ENCODE assay signal across 2 cellular contexts in the genomic region with DNA sequence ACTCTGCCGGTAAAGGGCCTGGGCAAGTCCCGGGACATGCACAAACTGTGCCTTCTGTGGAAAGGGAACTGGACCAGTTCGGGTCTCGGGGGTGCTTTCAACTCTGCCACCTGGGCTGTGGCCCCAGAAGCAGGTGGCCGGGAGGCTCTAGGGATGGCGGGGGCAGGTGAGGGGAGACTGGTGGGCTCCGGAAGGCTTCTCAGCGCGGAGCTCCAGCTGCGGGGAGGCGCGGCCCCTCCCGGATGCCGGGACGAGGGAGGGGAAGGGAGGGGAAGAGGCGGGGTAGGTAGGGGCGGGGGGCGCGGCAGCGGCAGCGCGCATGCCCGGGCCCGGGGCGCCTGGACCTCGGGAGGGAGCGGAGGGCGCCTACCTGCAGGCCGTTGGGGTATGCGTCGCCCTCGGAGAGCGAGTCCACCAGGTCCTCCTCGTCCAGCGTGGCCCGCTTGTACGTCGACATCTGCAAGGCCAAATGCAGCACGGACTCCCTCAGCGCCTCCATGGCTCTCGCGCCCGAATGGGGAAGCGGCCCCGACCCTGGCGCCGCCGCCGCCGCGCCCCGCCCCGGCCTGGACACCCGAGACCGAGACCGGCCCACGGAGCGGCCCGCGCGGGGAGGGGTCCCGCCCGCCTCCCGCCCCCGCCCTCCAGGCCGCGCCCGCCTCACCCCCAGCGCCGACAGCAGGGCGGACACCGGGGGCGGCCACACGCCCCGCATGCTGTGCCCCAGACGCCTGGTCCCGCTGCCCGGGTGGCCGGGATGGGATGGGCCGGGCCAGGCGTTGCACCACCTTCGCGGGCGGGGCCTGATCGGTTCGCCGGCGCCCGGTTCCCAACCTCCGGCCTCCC.
A peak's percentile ranks its signal among the peaks of the same experiment; 100 is the strongest.
TF ChIP-seq lines count a peak whose summit lies in the region.

A gene (minus strand): TSS at position 764 of the 846 bp plus-strand sequence. CDS start 49 bp downstream, at position 715.

TF ChIP-seq in A549, 52 proteins besides CTCF, POLR2A, EP300 and RAD21:
- TF ChIP-seq, protein P1, sequence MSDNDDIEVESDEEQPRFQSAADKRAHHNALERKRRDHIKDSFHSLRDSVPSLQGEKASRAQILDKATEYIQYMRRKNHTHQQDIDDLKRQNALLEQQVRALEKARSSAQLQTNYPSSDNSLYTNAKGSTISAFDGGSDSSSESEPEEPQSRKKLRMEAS (IDR thresholded peaks at IDR 0.05) = 0 out of 2 replicates have a peak, but pooled peaks have one; percentile 29
- TF ChIP-seq BHLHE40 (IDR thresholded peaks at IDR 0.05; ENCODE audit: low read depth, low read length) (no peak), JUN (IDR thresholded peaks at IDR 0.05) (peak in 1 of 2 experiments; percentile 45; a peak in 2 of 5 replicates), CEBPB (IDR thresholded peaks at IDR 0.05) (0 out of 4 replicates have a peak, but pooled peaks of 1 of the 2 experiments have one; percentile 9)
- TF ChIP-seq, protein P2, sequence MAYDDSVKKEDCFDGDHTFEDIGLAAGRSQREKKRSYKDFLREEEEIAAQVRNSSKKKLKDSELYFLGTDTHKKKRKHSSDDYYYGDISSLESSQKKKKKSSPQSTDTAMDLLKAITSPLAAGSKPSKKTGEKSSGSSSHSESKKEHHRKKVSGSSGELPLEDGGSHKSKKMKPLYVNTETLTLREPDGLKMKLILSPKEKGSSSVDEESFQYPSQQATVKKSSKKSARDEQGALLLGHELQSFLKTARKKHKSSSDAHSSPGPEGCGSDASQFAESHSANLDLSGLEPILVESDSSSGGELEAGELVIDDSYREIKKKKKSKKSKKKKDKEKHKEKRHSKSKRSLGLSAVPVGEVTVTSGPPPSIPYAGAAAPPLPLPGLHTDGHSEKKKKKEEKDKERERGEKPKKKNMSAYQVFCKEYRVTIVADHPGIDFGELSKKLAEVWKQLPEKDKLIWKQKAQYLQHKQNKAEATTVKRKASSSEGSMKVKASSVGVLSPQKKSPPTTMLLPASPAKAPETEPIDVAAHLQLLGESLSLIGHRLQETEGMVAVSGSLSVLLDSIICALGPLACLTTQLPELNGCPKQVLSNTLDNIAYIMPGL (CRISPR knock-in tag; IDR thresholded peaks at IDR 0.05; ENCODE audit: borderline replicate concordance) = no peak

TF ChIP-seq in HCT116, 20 proteins besides CTCF, POLR2A, EP300 and RAD21 (continued from another document):
- TF ChIP-seq POLR2AphosphoS5 (IDR thresholded peaks at IDR 0.05; ENCODE audit: low read depth, low read length) (peak; percentile 2; the same call in 1 of the 2 replicates), CBX3 (IDR thresholded peaks at IDR 0.05; ENCODE audit: low read depth) (no peak), YY1 (IDR thresholded peaks at IDR 0.05; ENCODE audit: extremely low read depth, insufficient replicate concordance, low read depth, low read length) (no peak), SIN3A (IDR thresholded peaks at IDR 0.05; ENCODE audit: low read depth) (no peak), FOSL1 (IDR thresholded peaks at IDR 0.05; ENCODE audit: low read depth) (no peak), ELF1 (IDR thresholded peaks at IDR 0.05; ENCODE audit: borderline replicate concordance, low read depth) (no peak), CEBPB (IDR thresholded peaks at IDR 0.05; ENCODE audit: low read depth) (no peak), TCF7L2 (IDR thresholded peaks at IDR 0.05; ENCODE audit: borderline replicate concordance, extremely low read depth, insufficient read depth, insufficient read length) (no peak), SRF (IDR thresholded peaks at IDR 0.05; ENCODE audit: low read depth) (no peak), SP1 (IDR thresholded peaks at IDR 0.05; ENCODE audit: low read depth) (no peak), ZFX (IDR thresholded peaks at IDR 0.05) (peak; percentile 34; the same call in 1 of the 2 replicates)
- TF ChIP-seq, protein P3, sequence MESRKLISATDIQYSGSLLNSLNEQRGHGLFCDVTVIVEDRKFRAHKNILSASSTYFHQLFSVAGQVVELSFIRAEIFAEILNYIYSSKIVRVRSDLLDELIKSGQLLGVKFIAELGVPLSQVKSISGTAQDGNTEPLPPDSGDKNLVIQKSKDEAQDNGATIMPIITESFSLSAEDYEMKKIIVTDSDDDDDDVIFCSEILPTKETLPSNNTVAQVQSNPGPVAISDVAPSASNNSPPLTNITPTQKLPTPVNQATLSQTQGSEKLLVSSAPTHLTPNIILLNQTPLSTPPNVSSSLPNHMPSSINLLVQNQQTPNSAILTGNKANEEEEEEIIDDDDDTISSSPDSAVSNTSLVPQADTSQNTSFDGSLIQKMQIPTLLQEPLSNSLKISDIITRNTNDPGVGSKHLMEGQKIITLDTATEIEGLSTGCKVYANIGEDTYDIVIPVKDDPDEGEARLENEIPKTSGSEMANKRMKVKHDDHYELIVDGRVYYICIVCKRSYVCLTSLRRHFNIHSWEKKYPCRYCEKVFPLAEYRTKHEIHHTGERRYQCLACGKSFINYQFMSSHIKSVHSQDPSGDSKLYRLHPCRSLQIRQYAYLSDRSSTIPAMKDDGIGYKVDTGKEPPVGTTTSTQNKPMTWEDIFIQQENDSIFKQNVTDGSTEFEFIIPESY (IDR thresholded peaks at IDR 0.05; ENCODE audit: extremely low read depth, insufficient replicate concordance, low read length) = no peak
- TF ChIP-seq, protein P1 (IDR thresholded peaks at IDR 0.05) = no peak; the same call in 1 of the 2 replicates
- TF ChIP-seq, protein P4, sequence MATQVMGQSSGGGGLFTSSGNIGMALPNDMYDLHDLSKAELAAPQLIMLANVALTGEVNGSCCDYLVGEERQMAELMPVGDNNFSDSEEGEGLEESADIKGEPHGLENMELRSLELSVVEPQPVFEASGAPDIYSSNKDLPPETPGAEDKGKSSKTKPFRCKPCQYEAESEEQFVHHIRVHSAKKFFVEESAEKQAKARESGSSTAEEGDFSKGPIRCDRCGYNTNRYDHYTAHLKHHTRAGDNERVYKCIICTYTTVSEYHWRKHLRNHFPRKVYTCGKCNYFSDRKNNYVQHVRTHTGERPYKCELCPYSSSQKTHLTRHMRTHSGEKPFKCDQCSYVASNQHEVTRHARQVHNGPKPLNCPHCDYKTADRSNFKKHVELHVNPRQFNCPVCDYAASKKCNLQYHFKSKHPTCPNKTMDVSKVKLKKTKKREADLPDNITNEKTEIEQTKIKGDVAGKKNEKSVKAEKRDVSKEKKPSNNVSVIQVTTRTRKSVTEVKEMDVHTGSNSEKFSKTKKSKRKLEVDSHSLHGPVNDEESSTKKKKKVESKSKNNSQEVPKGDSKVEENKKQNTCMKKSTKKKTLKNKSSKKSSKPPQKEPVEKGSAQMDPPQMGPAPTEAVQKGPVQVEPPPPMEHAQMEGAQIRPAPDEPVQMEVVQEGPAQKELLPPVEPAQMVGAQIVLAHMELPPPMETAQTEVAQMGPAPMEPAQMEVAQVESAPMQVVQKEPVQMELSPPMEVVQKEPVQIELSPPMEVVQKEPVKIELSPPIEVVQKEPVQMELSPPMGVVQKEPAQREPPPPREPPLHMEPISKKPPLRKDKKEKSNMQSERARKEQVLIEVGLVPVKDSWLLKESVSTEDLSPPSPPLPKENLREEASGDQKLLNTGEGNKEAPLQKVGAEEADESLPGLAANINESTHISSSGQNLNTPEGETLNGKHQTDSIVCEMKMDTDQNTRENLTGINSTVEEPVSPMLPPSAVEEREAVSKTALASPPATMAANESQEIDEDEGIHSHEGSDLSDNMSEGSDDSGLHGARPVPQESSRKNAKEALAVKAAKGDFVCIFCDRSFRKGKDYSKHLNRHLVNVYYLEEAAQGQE (IDR thresholded peaks at IDR 0.05; ENCODE audit: low read depth) = no peak
